ENCODE assay signal across 8 cellular contexts in genomic region chr4:74157116-74157742, GRCh38. TPM values are rescaled to one million over a fixed set of nuclear protein-coding genes. Genes with fewer than 3 reads are reported as not detected.
DNase-seq lines count a peak whose midpoint lies in the region; FAIRE-seq and TF ChIP-seq lines count a peak whose summit lies in the region.

No MANE protein-coding gene starts in this region.

- peak overlapping the region; percentile 100 for H3K27ac ChIP-seq in osteoblast (ENCODE audit: low read depth, low read length)

- peaks cover 22% of the 10 kb centered on the region for H3K4me1 ChIP-seq in osteoblast (ENCODE audit: insufficient read depth, low read length)

- H4K20me1 ChIP-seq in osteoblast (ENCODE audit: insufficient read depth, low read length), result no peaks in the 10 kb centered on the region

- H2AFZ ChIP-seq in osteoblast (ENCODE audit: low read length), result peak overlapping the region; percentile 88

- H3K27me3 ChIP-seq in osteoblast (ENCODE audit: insufficient read depth, low read length), result no peaks in the 10 kb centered on the region

- peak overlapping the region; percentile 99 for H3K4me2 ChIP-seq in osteoblast (ENCODE audit: insufficient read depth, low read length)

- peak overlapping the region; percentile 60 for H3K4me3 ChIP-seq in GM12864 (ENCODE audit: low read depth, low read length)
- peak overlapping the region; percentile 69 for H3K4me3 ChIP-seq in epithelial cell of proximal tubule (ENCODE audit: low read depth, low read length)
- H3K4me3 ChIP-seq in osteoblast (ENCODE audit: insufficient read depth, low read length), result peak overlapping the region; percentile 78

- peaks cover 27% of the 10 kb centered on the region for H3K79me2 ChIP-seq in osteoblast (ENCODE audit: insufficient read depth, low read length)

- DNase-seq in GM12864 (ENCODE audit: low read depth) (no peak), RCC 7860 (ENCODE audit: low spot score) (no peak), epithelial cell of proximal tubule (ENCODE audit: low read depth) (peak; percentile 10), osteoblast (ENCODE audit: insufficient read length, low spot score, missing footprints) (peak; percentile 57), NCI-H774 (lab: John Stamatoyannopoulos, UW) (no peak), GOT3 (lab: John Stamatoyannopoulos, UW) (no peak), dedifferentiated amniotic fluid mesenchymal stem cell (ENCODE audit: extremely low spot score) (no peak), HUDEP-2 (lab: John Stamatoyannopoulos, UW; ENCODE audit: unreplicated experiment in 76 of 76) (no peak)

- TF ChIP-seq CTCF in GM12864 (IDR thresholded peaks at IDR 0.05; ENCODE audit: low read depth, low read length, missing control alignments) (no peak), epithelial cell of proximal tubule (conservative IDR thresholded peaks at IDR 0.05; ENCODE audit: low read depth, low read length) (no peak), osteoblast (IDR thresholded peaks at IDR 0.05; ENCODE audit: extremely low read depth, low read depth, low read length) (no peak)

- peak; percentile 40 for FAIRE-seq in RCC 7860 (lab: Jason Lieb, UNC)

- H3K9me3 ChIP-seq in osteoblast (ENCODE audit: low read depth, low read length), result no peaks in the 10 kb centered on the region

- H3K36me3 ChIP-seq in osteoblast (ENCODE audit: insufficient read depth, low read length), result peaks cover 18% of the 10 kb centered on the region

RNA-seq across cellular contexts. Expression of gene MTHFD2L, which starts 0.7 kb away (rescaled TPM):
- total RNA-seq in epithelial cell of proximal tubule (5.5 and 15.4 TPM in 2 replicates), osteoblast (10.3 and 13.0 TPM in 2 replicates)

RNA-seq across cellular contexts. Expression of gene CXCL2, which starts 58.2 kb away (rescaled TPM):
- 17.7 and 18.6 TPM in 2 replicates for total RNA-seq in epithelial cell of proximal tubule
- total RNA-seq in osteoblast, result 0.59 and 1.1 TPM in 2 replicates

Comparison
In these comparisons a context has a peak if more than half of its experiments do, and no peak if none do; other contexts are left out.
1. DNase-seq: peak in epithelial cell of proximal tubule (single experiment) and osteoblast (single experiment); none in GM12864 (single experiment), RCC 7860 (single experiment), NCI-H774 (single experiment), GOT3 (single experiment), dedifferentiated amniotic fluid mesenchymal stem cell (single experiment) and HUDEP-2 (0 of 76).
2. Peak in every context shown above with its lines, with median percentiles within 50 percentile points of each other: H3K4me3 ChIP-seq.